16 cellular contexts compared by ENCODE assay signal in genomic region chr4:162360369-162361149, GRCh38.
"Had no signal": no experiment of that assay in that cellular context is flagged by ENCODE, and none has a peak within 500 bp of the region (broad histone marks: within the 10 kb centered on the region; RNA-seq: fewer than 3 reads in every experiment).

No MANE protein-coding gene starts in this region.

- ATAC-seq: esophagus mucosa; heart right ventricle; mucosa of descending colon; naive thymus-derived CD8-positive, alpha-beta T cell; psoas muscle; right lobe of liver; stimulated activated effector memory CD8-positive, alpha-beta T cell treated with anti-CD3 and anti-CD28 coated beads, Interleukin-12 subunit alpha, Interleukin-12 subunit beta, amount 100 ng/mL, for 72 hours; stimulated activated naive CD8-positive, alpha-beta T cell treated with anti-CD3 and anti-CD28 coated beads, Interleukin-15, Interleukin-2, amounts not matched to agents 100 U/mL and 50 U/mL, for 24 hours had no signal

- DNase-seq: dorsolateral prefrontal cortex; effector CD8-positive, alpha-beta T cell; heart right ventricle; hypothalamus; kidney glomerular epithelial cell; mucosa of descending colon; naive thymus-derived CD8-positive, alpha-beta T cell; psoas muscle; retina; right lobe of liver; stimulated activated CD4-positive, alpha-beta T cell treated with anti-CD3 and anti-CD28 coated beads, Interleukin-4, amount 100 ng/mL, for 1 hour; stimulated activated CD8-positive, alpha-beta memory T cell treated with anti-CD3 and anti-CD28 coated beads, Interleukin-4, amount 100 ng/mL, for 48 hours; stimulated activated naive CD8-positive, alpha-beta T cell treated with anti-CD3 and anti-CD28 coated beads, Interleukin-15, Interleukin-2, amounts not matched to agents 100 U/mL and 50 U/mL, for 24 hours; thyroid gland had no signal
